In the genomic region with DNA sequence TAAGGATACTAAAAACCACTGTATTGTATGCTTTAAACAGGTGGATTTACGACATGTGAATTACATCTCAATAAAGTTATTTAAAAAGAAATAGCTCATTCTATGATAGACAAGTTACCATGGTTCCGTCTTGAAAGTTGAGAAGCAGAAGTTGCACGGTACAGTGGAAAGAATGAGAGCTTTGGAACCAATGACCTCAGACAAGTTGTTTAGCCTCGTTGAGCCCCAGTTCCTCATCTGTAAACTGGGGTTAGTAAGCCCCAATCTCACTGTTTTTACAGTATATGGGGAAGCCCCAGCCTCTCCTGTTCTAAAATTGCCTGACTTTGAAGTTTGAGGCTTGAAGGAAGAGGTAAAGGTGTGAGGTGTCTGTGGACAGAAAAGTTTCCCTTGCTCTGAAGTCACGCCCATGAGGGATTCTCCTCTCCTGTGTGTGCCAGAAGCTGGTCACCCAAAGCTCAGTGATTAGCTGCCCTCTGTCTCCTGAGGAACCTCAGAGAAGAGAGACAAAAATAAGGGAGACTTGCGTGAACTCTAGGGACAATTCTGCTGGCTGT, we compare ENCODE assay signal across 8 cellular contexts. TPM values are rescaled to one million over a fixed set of nuclear protein-coding genes. Genes with fewer than 3 reads are reported as not detected.
A peak's percentile ranks its signal among the peaks of the same experiment; 100 is the strongest.
DNase-seq lines count a peak whose midpoint lies in the region; ATAC-seq and TF ChIP-seq lines count a peak whose summit lies in the region.

No MANE protein-coding gene starts in this region.

- H3K27me3 ChIP-seq in prostate gland (replicated peaks; ENCODE audit: insufficient read depth), result no peaks in the 10 kb centered on the region

- no peaks in the 10 kb centered on the region for H3K9me3 ChIP-seq in prostate gland

- TF ChIP-seq CTCF in prostate gland (IDR thresholded peaks at IDR 0.05), result no peak

- TF ChIP-seq POLR2A in Raji (IDR thresholded peaks at IDR 0.05; ENCODE audit: insufficient read depth, low read depth, low read length), result 0 out of 2 replicates have a peak, but pooled peaks have one; percentile 18
- no peak for TF ChIP-seq POLR2A in prostate gland (IDR thresholded peaks at IDR 0.05)

- peak; percentile 79 for DNase-seq in germinal center (ENCODE audit: low spot score)
- DNase-seq in NCI-H82 (lab: John Stamatoyannopoulos, UW), result no peak
- no peak for DNase-seq in prostate gland (ENCODE audit: low spot score)
- no peak for DNase-seq in mucosa of gallbladder (ENCODE audit: low spot score)

- H3K36me3 ChIP-seq in prostate gland, result no peaks in the 10 kb centered on the region

- no peak overlapping the region for H3K27ac ChIP-seq in prostate gland

- no peaks in the 10 kb centered on the region for H3K4me1 ChIP-seq in prostate gland (replicated peaks)

- ATAC-seq in GM18870 (IDR thresholded peaks at IDR 0.05; ENCODE audit: unreplicated experiment), result peak; percentile 74
- ATAC-seq in HG02840 (IDR thresholded peaks at IDR 0.05; ENCODE audit: low FRiP score, unreplicated experiment), result peak; percentile 72
- no peak for ATAC-seq in SK-N-SH treated with all-trans-retinoic acid at 6 μM for 48 hours

- 75% methylated on average over 6 of the region's 6 CpGs for WGBS in prostate gland

- no peak overlapping the region for H3K4me3 ChIP-seq in prostate gland

- intact Hi-C loops in prostate gland (cut with DNase I), result no loop called here

TF ChIP-seq in SK-N-SH treated with all-trans-retinoic acid at 6 μM for 48 hours, 23 proteins besides CTCF, POLR2A, EP300 and RAD21:
- TF ChIP-seq BACH2 (CRISPR knock-in tag; IDR thresholded peaks at IDR 0.05; ENCODE audit: borderline replicate concordance) (no peak), ZNF70 (CRISPR knock-in tag; IDR thresholded peaks at IDR 0.05) (no peak), GLIS3 (CRISPR knock-in tag; IDR thresholded peaks at IDR 0.05) (no peak), ISL1 (CRISPR knock-in tag; IDR thresholded peaks at IDR 0.05) (no peak), ZFP3 (CRISPR knock-in tag; IDR thresholded peaks at IDR 0.05) (no peak), ARNTL (CRISPR knock-in tag; IDR thresholded peaks at IDR 0.05; ENCODE audit: borderline replicate concordance, low read depth) (no peak), CSDC2 (CRISPR knock-in tag; IDR thresholded peaks at IDR 0.05) (no peak), PPARA (CRISPR knock-in tag; IDR thresholded peaks at IDR 0.05; ENCODE audit: borderline replicate concordance) (no peak), ZC3H10 (CRISPR knock-in tag; IDR thresholded peaks at IDR 0.05) (no peak), TOX (CRISPR knock-in tag; IDR thresholded peaks at IDR 0.05; ENCODE audit: borderline replicate concordance) (no peak), SNAI2 (CRISPR knock-in tag; IDR thresholded peaks at IDR 0.05) (no peak), ZNF565 (CRISPR knock-in tag; conservative IDR thresholded peaks at IDR 0.05; ENCODE audit: low read depth) (no peak), OSR1 (CRISPR knock-in tag; IDR thresholded peaks at IDR 0.05) (no peak)
- TF ChIP-seq, protein P1, sequence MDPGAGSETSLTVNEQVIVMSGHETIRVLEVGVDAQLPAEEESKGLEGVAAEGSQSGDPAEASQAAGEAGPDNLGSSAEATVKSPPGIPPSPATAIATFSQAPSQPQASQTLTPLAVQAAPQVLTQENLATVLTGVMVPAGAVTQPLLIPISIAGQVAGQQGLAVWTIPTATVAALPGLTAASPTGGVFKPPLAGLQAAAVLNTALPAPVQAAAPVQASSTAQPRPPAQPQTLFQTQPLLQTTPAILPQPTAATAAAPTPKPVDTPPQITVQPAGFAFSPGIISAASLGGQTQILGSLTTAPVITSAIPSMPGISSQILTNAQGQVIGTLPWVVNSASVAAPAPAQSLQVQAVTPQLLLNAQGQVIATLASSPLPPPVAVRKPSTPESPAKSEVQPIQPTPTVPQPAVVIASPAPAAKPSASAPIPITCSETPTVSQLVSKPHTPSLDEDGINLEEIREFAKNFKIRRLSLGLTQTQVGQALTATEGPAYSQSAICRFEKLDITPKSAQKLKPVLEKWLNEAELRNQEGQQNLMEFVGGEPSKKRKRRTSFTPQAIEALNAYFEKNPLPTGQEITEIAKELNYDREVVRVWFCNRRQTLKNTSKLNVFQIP (CRISPR knock-in tag; IDR thresholded peaks at IDR 0.05; ENCODE audit: borderline replicate concordance, low read depth), result no peak
- TF ChIP-seq, protein P2, sequence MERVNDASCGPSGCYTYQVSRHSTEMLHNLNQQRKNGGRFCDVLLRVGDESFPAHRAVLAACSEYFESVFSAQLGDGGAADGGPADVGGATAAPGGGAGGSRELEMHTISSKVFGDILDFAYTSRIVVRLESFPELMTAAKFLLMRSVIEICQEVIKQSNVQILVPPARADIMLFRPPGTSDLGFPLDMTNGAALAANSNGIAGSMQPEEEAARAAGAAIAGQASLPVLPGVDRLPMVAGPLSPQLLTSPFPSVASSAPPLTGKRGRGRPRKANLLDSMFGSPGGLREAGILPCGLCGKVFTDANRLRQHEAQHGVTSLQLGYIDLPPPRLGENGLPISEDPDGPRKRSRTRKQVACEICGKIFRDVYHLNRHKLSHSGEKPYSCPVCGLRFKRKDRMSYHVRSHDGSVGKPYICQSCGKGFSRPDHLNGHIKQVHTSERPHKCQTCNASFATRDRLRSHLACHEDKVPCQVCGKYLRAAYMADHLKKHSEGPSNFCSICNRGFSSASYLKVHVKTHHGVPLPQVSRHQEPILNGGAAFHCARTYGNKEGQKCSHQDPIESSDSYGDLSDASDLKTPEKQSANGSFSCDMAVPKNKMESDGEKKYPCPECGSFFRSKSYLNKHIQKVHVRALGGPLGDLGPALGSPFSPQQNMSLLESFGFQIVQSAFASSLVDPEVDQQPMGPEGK (CRISPR knock-in tag; IDR thresholded peaks at IDR 0.05; ENCODE audit: borderline replicate concordance), result no peak
- TF ChIP-seq, protein P3, sequence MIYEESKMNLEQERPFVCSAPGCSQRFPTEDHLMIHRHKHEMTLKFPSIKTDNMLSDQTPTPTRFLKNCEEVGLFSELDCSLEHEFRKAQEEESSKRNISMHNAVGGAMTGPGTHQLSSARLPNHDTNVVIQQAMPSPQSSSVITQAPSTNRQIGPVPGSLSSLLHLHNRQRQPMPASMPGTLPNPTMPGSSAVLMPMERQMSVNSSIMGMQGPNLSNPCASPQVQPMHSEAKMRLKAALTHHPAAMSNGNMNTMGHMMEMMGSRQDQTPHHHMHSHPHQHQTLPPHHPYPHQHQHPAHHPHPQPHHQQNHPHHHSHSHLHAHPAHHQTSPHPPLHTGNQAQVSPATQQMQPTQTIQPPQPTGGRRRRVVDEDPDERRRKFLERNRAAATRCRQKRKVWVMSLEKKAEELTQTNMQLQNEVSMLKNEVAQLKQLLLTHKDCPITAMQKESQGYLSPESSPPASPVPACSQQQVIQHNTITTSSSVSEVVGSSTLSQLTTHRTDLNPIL (CRISPR knock-in tag; IDR thresholded peaks at IDR 0.05; ENCODE audit: low read depth), result no peak
- TF ChIP-seq, protein P4, sequence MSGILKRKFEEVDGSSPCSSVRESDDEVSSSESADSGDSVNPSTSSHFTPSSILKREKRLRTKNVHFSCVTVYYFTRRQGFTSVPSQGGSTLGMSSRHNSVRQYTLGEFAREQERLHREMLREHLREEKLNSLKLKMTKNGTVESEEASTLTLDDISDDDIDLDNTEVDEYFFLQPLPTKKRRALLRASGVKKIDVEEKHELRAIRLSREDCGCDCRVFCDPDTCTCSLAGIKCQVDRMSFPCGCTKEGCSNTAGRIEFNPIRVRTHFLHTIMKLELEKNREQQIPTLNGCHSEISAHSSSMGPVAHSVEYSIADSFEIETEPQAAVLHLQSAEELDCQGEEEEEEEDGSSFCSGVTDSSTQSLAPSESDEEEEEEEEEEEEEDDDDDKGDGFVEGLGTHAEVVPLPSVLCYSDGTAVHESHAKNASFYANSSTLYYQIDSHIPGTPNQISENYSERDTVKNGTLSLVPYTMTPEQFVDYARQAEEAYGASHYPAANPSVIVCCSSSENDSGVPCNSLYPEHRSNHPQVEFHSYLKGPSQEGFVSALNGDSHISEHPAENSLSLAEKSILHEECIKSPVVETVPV (CRISPR knock-in tag; IDR thresholded peaks at IDR 0.05), result no peak
- TF ChIP-seq, protein P5, sequence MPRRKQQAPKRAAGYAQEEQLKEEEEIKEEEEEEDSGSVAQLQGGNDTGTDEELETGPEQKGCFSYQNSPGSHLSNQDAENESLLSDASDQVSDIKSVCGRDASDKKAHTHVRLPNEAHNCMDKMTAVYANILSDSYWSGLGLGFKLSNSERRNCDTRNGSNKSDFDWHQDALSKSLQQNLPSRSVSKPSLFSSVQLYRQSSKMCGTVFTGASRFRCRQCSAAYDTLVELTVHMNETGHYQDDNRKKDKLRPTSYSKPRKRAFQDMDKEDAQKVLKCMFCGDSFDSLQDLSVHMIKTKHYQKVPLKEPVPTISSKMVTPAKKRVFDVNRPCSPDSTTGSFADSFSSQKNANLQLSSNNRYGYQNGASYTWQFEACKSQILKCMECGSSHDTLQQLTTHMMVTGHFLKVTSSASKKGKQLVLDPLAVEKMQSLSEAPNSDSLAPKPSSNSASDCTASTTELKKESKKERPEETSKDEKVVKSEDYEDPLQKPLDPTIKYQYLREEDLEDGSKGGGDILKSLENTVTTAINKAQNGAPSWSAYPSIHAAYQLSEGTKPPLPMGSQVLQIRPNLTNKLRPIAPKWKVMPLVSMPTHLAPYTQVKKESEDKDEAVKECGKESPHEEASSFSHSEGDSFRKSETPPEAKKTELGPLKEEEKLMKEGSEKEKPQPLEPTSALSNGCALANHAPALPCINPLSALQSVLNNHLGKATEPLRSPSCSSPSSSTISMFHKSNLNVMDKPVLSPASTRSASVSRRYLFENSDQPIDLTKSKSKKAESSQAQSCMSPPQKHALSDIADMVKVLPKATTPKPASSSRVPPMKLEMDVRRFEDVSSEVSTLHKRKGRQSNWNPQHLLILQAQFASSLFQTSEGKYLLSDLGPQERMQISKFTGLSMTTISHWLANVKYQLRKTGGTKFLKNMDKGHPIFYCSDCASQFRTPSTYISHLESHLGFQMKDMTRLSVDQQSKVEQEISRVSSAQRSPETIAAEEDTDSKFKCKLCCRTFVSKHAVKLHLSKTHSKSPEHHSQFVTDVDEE (CRISPR knock-in tag; IDR thresholded peaks at IDR 0.05), result no peak

RNA-seq across cellular contexts. Expression of a gene that starts 10.0 kb away (rescaled TPM):
- total RNA-seq in prostate gland (1 to 10 TPM; 1.0 to 1.1 TPM), mucosa of gallbladder (2.7 TPM)

RNA-seq across cellular contexts. Expression of a gene that starts 32.9 kb away (rescaled TPM):
- 10 to 100 TPM; 10.4 to 26.0 TPM for total RNA-seq in prostate gland
- total RNA-seq in mucosa of gallbladder, result 11.0 TPM

RNA-seq across cellular contexts. Expression of a gene that starts 36.3 kb away (rescaled TPM):
- total RNA-seq in prostate gland (10 to 100 TPM; 34.9 to 42.5 TPM), mucosa of gallbladder (48.1 TPM)
